Comparison of ENCODE assay signal across 8 cellular contexts in genomic region chr5:121962943-121963342, GRCh38. TPM values are rescaled to one million over a fixed set of nuclear protein-coding genes. Genes with fewer than 3 reads are reported as not detected.
A peak's percentile ranks its signal among the peaks of the same experiment; 100 is the strongest.
DNase-seq lines count a peak whose midpoint lies in the region; ATAC-seq lines count a peak whose summit lies in the region.

No MANE protein-coding gene starts in this region.

- POLR2A ChIA-PET in activated CD4-positive, alpha-beta T cell treated with anti-CD3 and anti-CD28 coated beads, Interleukin-2, amount 10 ng/mL, durations not matched to agents 7 days and 5 days (lab: Charles Lee): interaction anchor here (0.6 kb wide), 1 partner anchor 131 kb away, joined by 4 read pairs; no protein-coding TSS in a partner anchor
- POLR2A ChIA-PET in activated CD4-positive, alpha-beta memory T cell treated with anti-CD3 and anti-CD28 coated beads, Interleukin-2, amount 10 ng/mL, durations not matched to agents 7 days and 5 days (lab: Charles Lee): interaction anchor here (0.8 to 1.2 kb wide), 3 partner anchors 21 to 1461 kb away, joined by 3 read pairs; partner anchors contain the start of gene CEP120

- H3K9me3 ChIP-seq in iPS-20b (ENCODE audit: insufficient read depth, low read depth, low read length): 0 out of 2 replicates have a peak, but pooled peaks cover 3% of the 10 kb centered on the region
- no peaks in the 10 kb centered on the region for H3K9me3 ChIP-seq in subcutaneous abdominal adipose tissue (ENCODE audit: control insufficient read depth in 5 of 5, low read length in 5 of 5)

- no peak for ATAC-seq in HG03457 (IDR thresholded peaks at IDR 0.05; ENCODE audit: unreplicated experiment)

- DNase-seq in activated CD4-positive, alpha-beta T cell treated with anti-CD3 and anti-CD28 coated beads, Interleukin-2, amount 10 ng/mL, durations not matched to agents 7 days and 5 days: no peak
- no peak for DNase-seq in activated CD4-positive, alpha-beta T cell treated with anti-CD3 and anti-CD28 coated beads for 1 hour
- DNase-seq in activated CD4-positive, alpha-beta memory T cell treated with anti-CD3 and anti-CD28 coated beads, Interleukin-2, amount 10 ng/mL, durations not matched to agents 7 days and 5 days: no peak
- DNase-seq in NCI-H226: no peak
- DNase-seq in NCI-H1092 treated with DMSO at 0.1 percent for 48 hours (lab: John Stamatoyannopoulos, UW): no peak

- H3K4me1 ChIP-seq in iPS-20b (ENCODE audit: insufficient read depth, low read length): peaks cover 7% of the 10 kb centered on the region
- peaks cover 3 to 21% (median 15%) of the 10 kb centered on the region in 5 donors for H3K4me1 ChIP-seq in subcutaneous abdominal adipose tissue (ENCODE audit: control insufficient read depth in 5 of 5, insufficient read depth in 5 of 5, low read length in 5 of 5)

- peak overlapping the region; percentile 96 for H3K4me3 ChIP-seq in iPS-20b (ENCODE audit: low read length)
- peak overlapping the region; percentile 82 to 96 (median 89) for H3K4me3 ChIP-seq in subcutaneous abdominal adipose tissue (ENCODE audit: low read depth in 1 of 5, low read length in 5 of 5)

- peaks cover 38% of the 10 kb centered on the region for H3K4me1 Mint-ChIP-seq in activated CD4-positive, alpha-beta T cell treated with anti-CD3 and anti-CD28 coated beads, Interleukin-2, amount 10 ng/mL, durations not matched to agents 7 days and 5 days
- peaks cover 36% of the 10 kb centered on the region for H3K4me1 Mint-ChIP-seq in activated CD4-positive, alpha-beta memory T cell treated with anti-CD3 and anti-CD28 coated beads, Interleukin-2, amount 10 ng/mL, durations not matched to agents 7 days and 5 days

- CTCF ChIA-PET in activated CD4-positive, alpha-beta T cell treated with anti-CD3 and anti-CD28 coated beads, Interleukin-2, amount 10 ng/mL, durations not matched to agents 7 days and 5 days (lab: Charles Lee): no interaction called here
- CTCF ChIA-PET in activated CD4-positive, alpha-beta memory T cell treated with anti-CD3 and anti-CD28 coated beads, Interleukin-2, amount 10 ng/mL, durations not matched to agents 7 days and 5 days (lab: Charles Lee): no interaction called here

- no peaks in the 10 kb centered on the region for H3K9me3 Mint-ChIP-seq in activated CD4-positive, alpha-beta T cell treated with anti-CD3 and anti-CD28 coated beads, Interleukin-2, amount 10 ng/mL, durations not matched to agents 7 days and 5 days
- no peaks in the 10 kb centered on the region for H3K9me3 Mint-ChIP-seq in activated CD4-positive, alpha-beta memory T cell treated with anti-CD3 and anti-CD28 coated beads, Interleukin-2, amount 10 ng/mL, durations not matched to agents 7 days and 5 days

- peaks cover 12% of the 10 kb centered on the region for H3K36me3 Mint-ChIP-seq in activated CD4-positive, alpha-beta T cell treated with anti-CD3 and anti-CD28 coated beads, Interleukin-2, amount 10 ng/mL, durations not matched to agents 7 days and 5 days (ENCODE audit: low read depth)
- peaks cover 9% of the 10 kb centered on the region for H3K36me3 Mint-ChIP-seq in activated CD4-positive, alpha-beta memory T cell treated with anti-CD3 and anti-CD28 coated beads, Interleukin-2, amount 10 ng/mL, durations not matched to agents 7 days and 5 days (ENCODE audit: low read depth)

- peak overlapping the region; percentile 97 for H3K4me3 Mint-ChIP-seq in activated CD4-positive, alpha-beta T cell treated with anti-CD3 and anti-CD28 coated beads, Interleukin-2, amount 10 ng/mL, durations not matched to agents 7 days and 5 days
- H3K4me3 Mint-ChIP-seq in activated CD4-positive, alpha-beta memory T cell treated with anti-CD3 and anti-CD28 coated beads, Interleukin-2, amount 10 ng/mL, durations not matched to agents 7 days and 5 days: peak overlapping the region; percentile 95

- H3K27ac Mint-ChIP-seq in activated CD4-positive, alpha-beta T cell treated with anti-CD3 and anti-CD28 coated beads, Interleukin-2, amount 10 ng/mL, durations not matched to agents 7 days and 5 days: peak overlapping the region; percentile 93
- H3K27ac Mint-ChIP-seq in activated CD4-positive, alpha-beta memory T cell treated with anti-CD3 and anti-CD28 coated beads, Interleukin-2, amount 10 ng/mL, durations not matched to agents 7 days and 5 days: no peak overlapping the region

- H3K27ac ChIP-seq in iPS-20b (ENCODE audit: low read length) (no peak overlapping the region), subcutaneous abdominal adipose tissue (ENCODE audit: low read depth, low read length) (no peak overlapping the region)

- peak overlapping the region; percentile 95 for H3K9ac ChIP-seq in iPS-20b (ENCODE audit: low read depth, low read length)
- H3K9ac ChIP-seq in subcutaneous abdominal adipose tissue (ENCODE audit: low read length in 5 of 5): peak overlapping the region; percentile 87 to 97 (median 92)

- H3K36me3 ChIP-seq in iPS-20b (ENCODE audit: insufficient read depth, low read depth, low read length) (no peaks in the 10 kb centered on the region), subcutaneous abdominal adipose tissue (ENCODE audit: control insufficient read depth in 5 of 5, insufficient read depth in 5 of 5, low read length in 5 of 5) (no peaks in the 10 kb centered on the region)

- H3K27me3 ChIP-seq in iPS-20b (ENCODE audit: insufficient read depth, low read length) (no peaks in the 10 kb centered on the region), subcutaneous abdominal adipose tissue (ENCODE audit: control insufficient read depth in 5 of 5, insufficient read depth in 4 of 5, low read length in 5 of 5) (no peaks in the 10 kb centered on the region)

- peaks cover 2% of the 10 kb centered on the region for H3K27me3 Mint-ChIP-seq in activated CD4-positive, alpha-beta T cell treated with anti-CD3 and anti-CD28 coated beads, Interleukin-2, amount 10 ng/mL, durations not matched to agents 7 days and 5 days
- peaks cover 2% of the 10 kb centered on the region for H3K27me3 Mint-ChIP-seq in activated CD4-positive, alpha-beta memory T cell treated with anti-CD3 and anti-CD28 coated beads, Interleukin-2, amount 10 ng/mL, durations not matched to agents 7 days and 5 days

RNA-seq across cellular contexts. Expression of gene SRFBP1, which starts 1.2 kb away (rescaled TPM):
- total RNA-seq in activated CD4-positive, alpha-beta T cell treated with anti-CD3 and anti-CD28 coated beads, Interleukin-2, amount 10 ng/mL, durations not matched to agents 7 days and 5 days: 10 to 100 TPM; 10.1 to 12.1 TPM
- 1 to 10 TPM; 7.2 to 7.5 TPM for total RNA-seq in activated CD4-positive, alpha-beta memory T cell treated with anti-CD3 and anti-CD28 coated beads, Interleukin-2, amount 10 ng/mL, durations not matched to agents 7 days and 5 days
